Comparison of ENCODE assay signal across 10 cellular contexts in the genomic region with DNA sequence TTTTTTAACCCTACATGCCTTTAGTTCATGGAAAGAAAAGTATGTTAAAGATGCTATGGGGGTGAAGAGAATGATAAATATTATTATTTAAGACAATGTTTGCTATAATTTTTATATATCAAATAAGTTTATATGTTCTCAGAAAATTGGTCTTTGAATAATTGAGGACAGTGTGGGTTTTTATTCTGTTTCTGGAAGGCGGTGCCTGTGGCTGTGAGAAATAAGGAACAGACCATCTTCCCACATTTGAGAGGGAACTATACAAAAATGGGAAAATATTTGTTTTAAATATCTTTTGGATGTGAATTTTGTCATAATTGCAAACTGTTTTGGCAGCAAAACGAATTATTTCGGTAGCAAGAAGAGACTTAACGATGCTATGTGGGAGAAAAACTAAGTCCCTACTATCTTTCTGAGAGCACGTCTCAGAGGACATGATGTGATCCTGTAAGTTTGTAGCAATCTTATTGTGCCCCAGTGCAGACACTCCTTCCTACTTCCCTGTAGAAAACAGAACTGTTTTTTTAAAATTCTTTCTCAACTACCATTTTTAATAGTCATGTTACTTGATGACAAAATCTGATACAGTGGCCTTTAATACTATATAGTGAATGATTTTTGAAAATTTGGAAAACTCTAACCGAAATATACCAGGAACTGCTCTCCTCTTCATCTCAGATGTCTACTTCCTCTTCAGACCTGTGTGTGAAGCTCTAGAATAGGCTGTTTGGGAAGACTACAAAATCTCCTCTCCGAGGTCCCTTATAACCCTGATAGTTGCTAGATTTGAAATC. TPM values are rescaled to one million over a fixed set of nuclear protein-coding genes. Genes with fewer than 3 reads are reported as not detected.
DNase-seq lines count a peak whose midpoint lies in the region; ATAC-seq and TF ChIP-seq lines count a peak whose summit lies in the region.
"Had no signal": no experiment of that assay in that cellular context is flagged by ENCODE, and none has a peak within 500 bp of the region (broad histone marks: within the 10 kb centered on the region; RNA-seq: fewer than 3 reads in every experiment).

No MANE protein-coding gene starts in this region.

- no peak for DNase-seq in CD4-positive, CD25-positive, alpha-beta regulatory T cell
- peak; percentile 86 for DNase-seq in OCI-M1 (lab: John Stamatoyannopoulos, UW)
- DNase-seq in erythroblast (lab: John Stamatoyannopoulos, UW) = peak; percentile 31 to 45
- no peak for DNase-seq in HuH-7 (ENCODE audit: low spot score)
- no peak for DNase-seq in dorsolateral prefrontal cortex
- DNase-seq in epidermal melanocyte (ENCODE audit: insufficient read length, low spot score) = no peak
- DNase-seq: hypothalamus had no signal

- H3K27ac ChIP-seq in CD4-positive, CD25-positive, alpha-beta regulatory T cell (ENCODE audit: insufficient read depth, low read length, poor library complexity, severe bottlenecking) = peak overlapping the region; percentile 97
- peak overlapping the region in 7 of 59 donors; percentile 9 to 62 (median 43) for H3K27ac ChIP-seq in dorsolateral prefrontal cortex
- H3K27ac ChIP-seq: vagina had no signal

- H3K9me3 Mint-ChIP-seq in CD4-positive, CD25-positive, alpha-beta regulatory T cell = no peaks in the 10 kb centered on the region

- TF ChIP-seq POLR2A in erythroblast (IDR thresholded peaks at IDR 0.05; ENCODE audit: low read length) = peak; percentile 59

- intact Hi-C loops in dorsolateral prefrontal cortex (cut with DNase I) = no loop called here

- H3K36me3 ChIP-seq in CD4-positive, CD25-positive, alpha-beta regulatory T cell (ENCODE audit: control insufficient read depth, insufficient read depth, low read length) = peaks cover 46% of the 10 kb centered on the region
- H3K36me3 ChIP-seq: vagina had no signal

- peaks cover 90% of the 10 kb centered on the region for H3K4me1 ChIP-seq in CD4-positive, CD25-positive, alpha-beta regulatory T cell (ENCODE audit: control insufficient read depth, insufficient read depth, low read length, poor library complexity, severe bottlenecking)
- H3K4me1 ChIP-seq: vagina had no signal

- H3K4me3 Mint-ChIP-seq in CD4-positive, CD25-positive, alpha-beta regulatory T cell = peak overlapping the region; percentile 71 to 89 (median 85)

- H3K27ac Mint-ChIP-seq in CD4-positive, CD25-positive, alpha-beta regulatory T cell = peak overlapping the region; percentile 81 to 99 (median 95)

- no peak for TF ChIP-seq CTCF in dorsolateral prefrontal cortex (IDR thresholded peaks at IDR 0.05 in 54 of 56, conservative IDR thresholded peaks at IDR 0.05 in 2 of 56; ENCODE audit: low read depth in 1 of 56, partially characterized antibody in 56 of 56)

- no peaks in the 10 kb centered on the region for H3K27me3 Mint-ChIP-seq in CD4-positive, CD25-positive, alpha-beta regulatory T cell

- H3K4me1 Mint-ChIP-seq in CD4-positive, CD25-positive, alpha-beta regulatory T cell = peaks cover 46 to 80% (median 68%) of the 10 kb centered on the region in 4 donors

- H3K27me3 ChIP-seq in CD4-positive, CD25-positive, alpha-beta regulatory T cell (ENCODE audit: control insufficient read depth, insufficient read depth, low read length) = no peaks in the 10 kb centered on the region
- H3K27me3 ChIP-seq in dorsolateral prefrontal cortex = no peaks in the 10 kb centered on the region
- H3K27me3 ChIP-seq: vagina had no signal

- H3K36me3 Mint-ChIP-seq in CD4-positive, CD25-positive, alpha-beta regulatory T cell = peaks cover 44% of the 10 kb centered on the region

- peak overlapping the region; percentile 85 for H3K4me3 ChIP-seq in CD4-positive, CD25-positive, alpha-beta regulatory T cell (ENCODE audit: low read depth, low read length)
- H3K4me3 ChIP-seq in dorsolateral prefrontal cortex = no peak overlapping the region
- H3K4me3 ChIP-seq: vagina had no signal

- ATAC-seq in CD4-positive, CD25-positive, alpha-beta regulatory T cell (ENCODE audit: low read depth in 2 of 2) = no peak
- ATAC-seq in GM19351 (IDR thresholded peaks at IDR 0.05; ENCODE audit: unreplicated experiment) = peak; percentile 24
- no peak for ATAC-seq in HG03439 (IDR thresholded peaks at IDR 0.05; ENCODE audit: unreplicated experiment)

- H3K9me3 ChIP-seq in CD4-positive, CD25-positive, alpha-beta regulatory T cell (ENCODE audit: control insufficient read depth in 2 of 2, low read length in 2 of 2) = no peaks in the 10 kb centered on the region
- H3K9me3 ChIP-seq: vagina had no signal

RNA-seq across cellular contexts. Expression of a gene that starts 25.4 kb away (rescaled TPM):
- 946 TPM for total RNA-seq in CD4-positive, CD25-positive, alpha-beta regulatory T cell
- polyA plus RNA-seq in CD4-positive, CD25-positive, alpha-beta regulatory T cell = 1,000 to 10,000 TPM; 1,055 to 1,099 (median 1,073) TPM
- total RNA-seq in dorsolateral prefrontal cortex = 10 to 100 TPM in 77 of 120 experiments, 1 to 10 TPM in 43; 4.0 to 38.3 (median 11.6) TPM

Comparison
In these comparisons a context has a peak if more than half of its experiments do, and no peak if none do; other contexts are left out.
1. DNase-seq: peak in OCI-M1 (single experiment) and erythroblast (2 of 2); none in CD4-positive, CD25-positive, alpha-beta regulatory T cell (0 of 3), HuH-7 (single experiment), dorsolateral prefrontal cortex (0 of 10) and epidermal melanocyte (single experiment).
2. RNA of a gene that starts 25.4 kb away (total RNA-seq): 946 TPM in CD4-positive, CD25-positive, alpha-beta regulatory T cell (single experiment); 4.0 to 38.3 TPM in dorsolateral prefrontal cortex; every median in the first group is over 10 times any median in the second.